In genomic region chr13:37495046-37495445, GRCh38 we compare ENCODE assay signal across 13 cellular contexts.
DNase-seq lines count a peak whose midpoint lies in the region; ATAC-seq and TF ChIP-seq lines count a peak whose summit lies in the region.
"Had no signal": no experiment of that assay in that cellular context is flagged by ENCODE, and none has a peak within 500 bp of the region (broad histone marks: within the 10 kb centered on the region; RNA-seq: fewer than 3 reads in every experiment).

No MANE protein-coding gene starts in this region.

- no peak overlapping the region; the same call in 1 of the 2 replicates for H3K27ac Mint-ChIP-seq in HFFc6
- H3K27ac Mint-ChIP-seq: activated naive CD4-positive, alpha-beta T cell treated with anti-CD3 and anti-CD28 coated beads for 36 hours had no signal

- ATAC-seq in SK-N-SH treated with all-trans-retinoic acid at 6 μM for 48 hours, result peak; percentile 29
- no peak for ATAC-seq in GM19397 (IDR thresholded peaks at IDR 0.05; ENCODE audit: unreplicated experiment)

- no peaks in the 10 kb centered on the region for H3K36me3 Mint-ChIP-seq in HFFc6 (ENCODE audit: low read depth)

- no peak for TF ChIP-seq CTCF in HFFc6 (IDR thresholded peaks at IDR 0.05)

- H3K27me3 Mint-ChIP-seq in HFFc6 (ENCODE audit: insufficient read depth), result no peaks in the 10 kb centered on the region

- H3K4me3 Mint-ChIP-seq in HFFc6, result no peak overlapping the region
- H3K4me3 Mint-ChIP-seq: activated naive CD4-positive, alpha-beta T cell treated with anti-CD3 and anti-CD28 coated beads for 36 hours had no signal

- no peaks in the 10 kb centered on the region for H3K9me3 Mint-ChIP-seq in HFFc6
- H3K9me3 Mint-ChIP-seq: activated naive CD4-positive, alpha-beta T cell treated with anti-CD3 and anti-CD28 coated beads for 36 hours had no signal

- H3K4me1 Mint-ChIP-seq in HFFc6 (ENCODE audit: low read depth), result peaks cover 76% of the 10 kb centered on the region

- peak; percentile 18 for DNase-seq in NCI-H1092 treated with DMSO at 0.1 percent for 48 hours (lab: John Stamatoyannopoulos, UW)
- DNase-seq in NCI-H1092 (lab: John Stamatoyannopoulos, UW), result no peak
- DNase-seq in HFFc6, result peak; percentile 69
- DNase-seq in islet precursor cell, result peak; percentile 68
- no peak for DNase-seq in NCI-H128 (lab: John Stamatoyannopoulos, UW; ENCODE audit: unreplicated experiment)
- DNase-seq in ecto neural progenitor cell (ENCODE audit: low spot score), result no peak
- DNase-seq: activated CD8-positive, alpha-beta memory T cell treated with anti-CD3 and anti-CD28 coated beads for 24 hours; activated naive CD4-positive, alpha-beta T cell treated with anti-CD3 and anti-CD28 coated beads for 36 hours; Caco-2; NCI-H526; SIG-M5 had no signal

TF ChIP-seq in SK-N-SH treated with all-trans-retinoic acid at 6 μM for 48 hours, 23 proteins besides CTCF, POLR2A, EP300 and RAD21:
- no peak for TF ChIP-seq ZC3H10 (CRISPR knock-in tag; IDR thresholded peaks at IDR 0.05)
- no peak for TF ChIP-seq CSRNP3 (CRISPR knock-in tag; IDR thresholded peaks at IDR 0.05)
- no peak for TF ChIP-seq CREB5 (CRISPR knock-in tag; IDR thresholded peaks at IDR 0.05; ENCODE audit: low read depth)
- no peak for TF ChIP-seq BACH2 (CRISPR knock-in tag; IDR thresholded peaks at IDR 0.05; ENCODE audit: borderline replicate concordance)
- no peak for TF ChIP-seq ZFP30 (CRISPR knock-in tag; IDR thresholded peaks at IDR 0.05)
- no peak for TF ChIP-seq ZFP3 (CRISPR knock-in tag; IDR thresholded peaks at IDR 0.05)
- no peak for TF ChIP-seq CSDC2 (CRISPR knock-in tag; IDR thresholded peaks at IDR 0.05)
- no peak for TF ChIP-seq GLIS3 (CRISPR knock-in tag; IDR thresholded peaks at IDR 0.05)
- TF ChIP-seq PPARA (CRISPR knock-in tag; IDR thresholded peaks at IDR 0.05; ENCODE audit: borderline replicate concordance), result no peak
- TF ChIP-seq ZNF8 (CRISPR knock-in tag; IDR thresholded peaks at IDR 0.05), result no peak
- TF ChIP-seq PATZ1 (CRISPR knock-in tag; IDR thresholded peaks at IDR 0.05; ENCODE audit: borderline replicate concordance), result no peak

Comparison
In these comparisons a context has a peak if more than half of its experiments do, and no peak if none do; other contexts are left out.
1. DNase-seq: peak in NCI-H1092 treated with DMSO at 0.1 percent for 48 hours (single experiment), HFFc6 (single experiment) and islet precursor cell (single experiment); none in NCI-H1092 (single experiment), NCI-H128 (single experiment) and ecto neural progenitor cell (single experiment).